ENCODE assay signal across 29 cellular contexts in genomic region chr4:180372671-180373070, GRCh38.
"Had no signal": no experiment of that assay in that cellular context is flagged by ENCODE, and none has a peak within 500 bp of the region (broad histone marks: within the 10 kb centered on the region; RNA-seq: fewer than 3 reads in every experiment).

No MANE protein-coding gene starts in this region.

- ATAC-seq: activated CD4-positive, alpha-beta T cell treated with anti-CD3 and anti-CD28 coated beads for 36 hours; activated CD4-positive, CD25-positive, alpha-beta regulatory T cell treated with anti-CD3 and anti-CD28 coated beads, Interleukin-2, amount 50 U/mL, for 24 hours; activated CD8-positive, alpha-beta memory T cell treated with anti-CD3 and anti-CD28 coated beads, Interleukin-2, amount 10 ng/mL, durations not matched to agents 7 days and 5 days; activated CD8-positive, alpha-beta T cell treated with anti-CD3 and anti-CD28 coated beads, Interleukin-2, amount 10 ng/mL, durations not matched to agents 7 days and 5 days; activated naive CD4-positive, alpha-beta T cell treated with anti-CD3 and anti-CD28 coated beads, Interleukin-2, amount 50 U/mL, for 72 hours; WTC11 had no signal

- DNase-seq: activated CD4-positive, alpha-beta memory T cell treated with anti-CD3 and anti-CD28 coated beads, Interleukin-2, amount 10 ng/mL, durations not matched to agents 7 days and 5 days; activated CD4-positive, alpha-beta T cell treated with anti-CD3 and anti-CD28 coated beads for 1 hour; activated CD4-positive, alpha-beta T cell treated with anti-CD3 and anti-CD28 coated beads for 36 hours; activated CD4-positive, alpha-beta T cell treated with anti-CD3 and anti-CD28 coated beads for 48 hours; activated CD4-positive, alpha-beta T cell treated with anti-CD3 and anti-CD28 coated beads, Interleukin-2, amount 10 ng/mL, durations not matched to agents 7 days and 5 days; activated CD4-positive, alpha-beta T cell treated with anti-CD3 and anti-CD28 coated beads, Interleukin-2, amount 50 U/mL, for 48 hours; activated CD4-positive, CD25-positive, alpha-beta regulatory T cell; activated CD8-positive, alpha-beta memory T cell treated with anti-CD3 and anti-CD28 coated beads for 24 hours; activated CD8-positive, alpha-beta memory T cell treated with anti-CD3 and anti-CD28 coated beads, Interleukin-2, amount 10 ng/mL, durations not matched to agents 7 days and 5 days; activated CD8-positive, alpha-beta memory T cell treated with anti-CD3 and anti-CD28 coated beads, Interleukin-2, amount 50 U/mL, for 48 hours; activated CD8-positive, alpha-beta T cell treated with anti-CD3 and anti-CD28 coated beads, Interleukin-2, amount 10 ng/mL, durations not matched to agents 7 days and 5 days; activated effector memory CD4-positive, alpha-beta T cell treated with Interleukin-2 at 50 U/mL for 16 hours; activated gamma-delta T cell; activated naive CD4-positive, alpha-beta T cell treated with anti-CD3 and anti-CD28 coated beads for 36 hours; activated naive CD4-positive, alpha-beta T cell treated with anti-CD3 and anti-CD28 coated beads, Interleukin-2, amount 50 U/mL, for 16 hours; activated naive CD8-positive, alpha-beta T cell treated with anti-CD3 and anti-CD28 coated beads for 36 hours; activated T-cell treated with anti-CD3 and anti-CD28 coated beads, Interleukin-2, amount 50 U/mL, for 24 hours; activated T-cell treated with anti-CD3 and anti-CD28 coated beads, Interleukin-2, amount 50 U/mL, for 48 hours; amygdala; anterior cingulate cortex; caudate nucleus; cerebellar nuclear complex; T-helper 1 cell; T-helper 2 cell; T-helper 9 cell; WERI-Rb-1 had no signal
